8 cellular contexts compared by ENCODE assay signal in the genomic region with DNA sequence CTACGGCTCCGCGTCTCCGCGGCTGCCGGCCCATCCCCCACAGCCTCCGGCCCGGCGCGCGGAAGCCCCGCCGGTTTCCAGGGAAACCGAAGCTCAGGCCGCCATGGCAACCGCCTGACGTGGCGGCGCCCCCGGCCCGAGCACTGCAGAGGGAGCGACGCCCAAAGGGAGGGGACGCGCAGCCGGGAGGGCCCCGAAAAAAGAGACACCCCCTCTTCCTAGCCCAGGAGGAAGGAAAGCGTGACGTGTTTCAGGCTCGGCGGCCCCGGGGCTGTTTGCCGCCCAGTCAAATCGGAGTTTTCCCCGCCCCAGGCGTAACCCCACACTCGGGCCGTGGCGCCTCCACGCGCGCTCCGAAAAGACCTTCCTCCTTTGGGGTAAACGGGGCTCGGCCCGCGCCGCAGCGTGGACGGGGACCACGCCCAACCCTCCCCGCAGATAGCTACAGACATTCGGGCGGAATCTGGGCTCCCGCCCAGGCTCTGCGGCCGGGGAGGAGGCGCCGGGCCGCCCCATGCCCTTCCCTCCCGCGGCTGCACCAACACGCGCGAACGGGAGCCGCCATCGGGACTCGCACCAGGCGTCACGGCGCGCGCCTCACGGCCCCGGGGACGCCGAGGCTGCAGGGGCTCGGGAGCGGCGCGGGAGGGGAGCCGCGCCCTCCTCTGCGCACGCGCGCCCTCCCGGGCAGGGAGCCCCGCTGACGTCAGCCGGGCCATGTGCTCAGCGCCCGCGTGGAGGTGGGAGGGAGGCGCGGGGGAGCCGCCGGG. TPM values are rescaled to one million over a fixed set of nuclear protein-coding genes. Genes with fewer than 3 reads are reported as not detected.
A peak's percentile ranks its signal among the peaks of the same experiment; 100 is the strongest.
DNase-seq lines count a peak whose midpoint lies in the region; ATAC-seq and TF ChIP-seq lines count a peak whose summit lies in the region.

No MANE protein-coding gene starts in this region.

- peaks cover 53 to 74% of the 10 kb centered on the region in 2 donors for H3K4me1 ChIP-seq in left lung

- no peaks in the 10 kb centered on the region for H3K9me3 ChIP-seq in left lung

- peaks cover 15% of the 10 kb centered on the region for H3K36me3 Mint-ChIP-seq in activated CD4-positive, alpha-beta T cell treated with anti-CD3 and anti-CD28 coated beads, Interleukin-2, amount 10 ng/mL, durations not matched to agents 7 days and 5 days (ENCODE audit: low read depth)

- CTCF ChIA-PET in activated CD4-positive, alpha-beta T cell treated with anti-CD3 and anti-CD28 coated beads, Interleukin-2, amount 10 ng/mL, durations not matched to agents 7 days and 5 days (lab: Charles Lee), result interaction anchor here (1.0 to 2.9 kb wide), 6 partner anchors 8 to 25 kb away, joined by 3 to 34 read pairs (median 7); no protein-coding TSS in a partner anchor

- H3K4me1 Mint-ChIP-seq in activated CD4-positive, alpha-beta T cell treated with anti-CD3 and anti-CD28 coated beads, Interleukin-2, amount 10 ng/mL, durations not matched to agents 7 days and 5 days, result peaks cover 69% of the 10 kb centered on the region

- no peaks in the 10 kb centered on the region for H3K27me3 Mint-ChIP-seq in activated CD4-positive, alpha-beta T cell treated with anti-CD3 and anti-CD28 coated beads, Interleukin-2, amount 10 ng/mL, durations not matched to agents 7 days and 5 days

- POLR2A ChIA-PET in activated CD4-positive, alpha-beta T cell treated with anti-CD3 and anti-CD28 coated beads, Interleukin-2, amount 10 ng/mL, durations not matched to agents 7 days and 5 days (lab: Charles Lee), result interaction anchor here (1.1 to 2.2 kb wide), 2 partner anchors 8 to 11 kb away, joined by 6 to 7 read pairs; no protein-coding TSS in a partner anchor

- intact Hi-C loops in left lung (cut with DNase I), result no loop called here

- DNase-seq in AG09309 (ENCODE audit: low read depth) (peak; percentile 18), NCI-H446 treated with DMSO at 0.1 percent for 48 hours (lab: John Stamatoyannopoulos, UW) (peak; percentile 75), cortex of kidney (lab: John Stamatoyannopoulos, UW) (peak; percentile 70), left lung (peak; percentile 91 to 98)
- DNase-seq in activated CD4-positive, alpha-beta T cell treated with anti-CD3 and anti-CD28 coated beads, Interleukin-2, amount 10 ng/mL, durations not matched to agents 7 days and 5 days, result peak; percentile 91
- peak; percentile 88 to 91 for DNase-seq in stimulated activated CD4-positive, alpha-beta T cell treated with anti-CD3 and anti-CD28 coated beads, Interleukin-2, amount 100 ng/mL, for 24 hours

- no peaks in the 10 kb centered on the region for H3K27me3 ChIP-seq in left lung

- H3K4me3 ChIP-seq in AG09309 (ENCODE audit: control insufficient read depth, low read depth, low read length) (peak overlapping the region; percentile 57), left lung (peak overlapping the region; percentile 59 to 87)

- peak; percentile 36 for ATAC-seq in GM18907 (IDR thresholded peaks at IDR 0.05; ENCODE audit: unreplicated experiment)
- peak; percentile 34 for ATAC-seq in HG03135 (IDR thresholded peaks at IDR 0.05; ENCODE audit: unreplicated experiment)
- ATAC-seq in left lung, result peak; percentile 46

- TF ChIP-seq CTCF in AG09309 (IDR thresholded peaks at IDR 0.05; ENCODE audit: control insufficient read depth, insufficient read depth, low read depth, low read length, missing control alignments) (no peak), left lung (IDR thresholded peaks at IDR 0.05) (no peak)

- H3K36me3 ChIP-seq in left lung, result peaks cover 0 to 4% of the 10 kb centered on the region in 2 donors

- peak overlapping the region; percentile 78 for H3K4me3 Mint-ChIP-seq in activated CD4-positive, alpha-beta T cell treated with anti-CD3 and anti-CD28 coated beads, Interleukin-2, amount 10 ng/mL, durations not matched to agents 7 days and 5 days

- peak overlapping the region; percentile 94 for H3K27ac Mint-ChIP-seq in activated CD4-positive, alpha-beta T cell treated with anti-CD3 and anti-CD28 coated beads, Interleukin-2, amount 10 ng/mL, durations not matched to agents 7 days and 5 days

- no peaks in the 10 kb centered on the region for H3K9me3 Mint-ChIP-seq in activated CD4-positive, alpha-beta T cell treated with anti-CD3 and anti-CD28 coated beads, Interleukin-2, amount 10 ng/mL, durations not matched to agents 7 days and 5 days

- peak overlapping the region; percentile 99 to 100 for H3K27ac ChIP-seq in left lung

RNA-seq across cellular contexts. Expression of a gene that starts 7.5 kb away (rescaled TPM):
- 10 to 100 TPM; 24.2 to 31.1 TPM for total RNA-seq in activated CD4-positive, alpha-beta T cell treated with anti-CD3 and anti-CD28 coated beads, Interleukin-2, amount 10 ng/mL, durations not matched to agents 7 days and 5 days
- total RNA-seq in left lung, result 10 to 100 TPM; 19.7 to 31.9 TPM

RNA-seq across cellular contexts. Expression of a gene that starts 56.1 kb away (rescaled TPM):
- 10 to 100 TPM; 58.3 to 61.6 TPM for total RNA-seq in activated CD4-positive, alpha-beta T cell treated with anti-CD3 and anti-CD28 coated beads, Interleukin-2, amount 10 ng/mL, durations not matched to agents 7 days and 5 days
- 10 to 100 TPM; 43.6 to 52.7 TPM for total RNA-seq in left lung

RNA-seq across cellular contexts. Expression of a gene that starts 57.1 kb away (rescaled TPM):
- total RNA-seq in activated CD4-positive, alpha-beta T cell treated with anti-CD3 and anti-CD28 coated beads, Interleukin-2, amount 10 ng/mL, durations not matched to agents 7 days and 5 days, result 10 to 100 TPM; 27.2 to 27.4 TPM
- 10 to 100 TPM; 16.2 to 27.2 TPM for total RNA-seq in left lung

Comparison
In these comparisons a context has a peak if more than half of its experiments do, and no peak if none do; other contexts are left out.
1. Peak in every context shown above with its lines: DNase-seq, ATAC-seq, H3K4me3 ChIP-seq and H3K27ac ChIP-seq.
2. DNase-seq: peak in every context shown above with its lines; median percentile 94 in left lung; 91 in activated CD4-positive, alpha-beta T cell treated with anti-CD3 and anti-CD28 coated beads, Interleukin-2, amount 10 ng/mL, durations not matched to agents 7 days and 5 days; 90 in stimulated activated CD4-positive, alpha-beta T cell treated with anti-CD3 and anti-CD28 coated beads, Interleukin-2, amount 100 ng/mL, for 24 hours; 75 in NCI-H446 treated with DMSO at 0.1 percent for 48 hours; 70 in cortex of kidney; 18 in AG09309.